ENCODE assay signal across 18 cellular contexts in the genomic region with DNA sequence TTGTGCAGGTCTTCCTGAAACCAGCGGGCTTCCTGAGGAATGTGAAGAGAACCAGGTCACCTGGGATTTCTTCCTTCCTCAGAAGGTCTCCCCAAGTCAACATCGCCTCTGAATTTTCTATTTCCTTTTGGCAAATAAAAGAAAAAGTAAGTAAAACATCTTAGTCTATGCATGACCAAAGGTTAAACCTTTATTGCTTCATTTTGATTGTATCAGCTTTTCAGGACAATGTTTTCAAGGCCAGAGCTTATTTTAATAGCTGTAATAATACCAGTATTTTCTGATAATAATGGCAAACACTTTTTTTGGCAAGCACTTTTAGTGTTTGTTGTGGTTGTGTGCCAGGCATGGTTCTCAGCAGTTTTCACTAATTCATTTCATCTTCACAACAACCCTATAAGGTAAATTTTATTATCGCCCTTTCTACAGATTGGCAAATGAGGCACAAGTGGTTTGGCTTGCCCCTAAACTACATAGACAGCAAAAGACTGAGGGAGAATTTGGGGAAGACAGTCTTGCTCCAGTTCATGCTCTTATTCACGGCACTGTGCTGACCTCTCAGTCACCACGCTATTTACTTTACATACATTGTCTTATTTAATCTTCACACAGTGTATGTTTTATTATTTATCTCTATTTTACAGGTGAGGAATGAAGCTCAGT.
DNase-seq lines count a peak whose midpoint lies in the region; ATAC-seq, FAIRE-seq and TF ChIP-seq lines count a peak whose summit lies in the region.
"Had no signal": no experiment of that assay in that cellular context is flagged by ENCODE, and none has a peak within 500 bp of the region (broad histone marks: within the 10 kb centered on the region; RNA-seq: fewer than 3 reads in every experiment).

No MANE protein-coding gene starts in this region.

- dilution Hi-C loops in IMR-90 (cut with HindIII; ENCODE audit: low sequenced_read_pairs, unreplicated experiment), result no loop called here

- H4K20me1 ChIP-seq in IMR-90 (ENCODE audit: insufficient read depth, low read length) (no peaks in the 10 kb centered on the region), K562 (replicated peaks; ENCODE audit: control insufficient read depth, insufficient read depth, low read length) (no peaks in the 10 kb centered on the region), osteoblast (ENCODE audit: insufficient read depth, low read length) (no peaks in the 10 kb centered on the region)

- TF ChIP-seq POLR2A in IMR-90 (IDR thresholded peaks at IDR 0.05; ENCODE audit: low read depth, low read length) (no peak), K562 (conservative IDR thresholded peaks at IDR 0.05) (no peak), right lobe of liver (IDR thresholded peaks at IDR 0.05) (no peak)

- peak overlapping the region; percentile 89; the same call in 2 of the 3 replicates for H2BK15ac ChIP-seq in IMR-90 (ENCODE audit: low read depth, low read length)

- H3K23ac ChIP-seq in IMR-90 (ENCODE audit: low read depth, low read length), result peak overlapping the region; percentile 70

- no peak overlapping the region for H2AFZ ChIP-seq in IMR-90 (replicated peaks; ENCODE audit: low read length, poor library complexity)
- H2AFZ ChIP-seq in K562 (ENCODE audit: low read depth, low read length), result peak overlapping the region; percentile 90
- H2AFZ ChIP-seq in osteoblast (ENCODE audit: low read length), result no peak overlapping the region

- H3K27ac ChIP-seq in IMR-90 (ENCODE audit: insufficient read depth, low read length), result no peak overlapping the region
- peak overlapping the region; percentile 41; the same call in 1 of the 3 replicates for H3K27ac ChIP-seq in K562 (ENCODE audit: extremely low read depth, low read depth, low read length)
- peak overlapping the region; percentile 35 to 51 (median 44) for H3K27ac ChIP-seq in right lobe of liver
- peak overlapping the region; percentile 9 for H3K27ac ChIP-seq in osteoblast (ENCODE audit: low read depth, low read length)
- H3K27ac ChIP-seq in lower lobe of right lung, result no peak overlapping the region

- H3K4me1 ChIP-seq in IMR-90 (ENCODE audit: control insufficient read depth, insufficient read depth, low read length), result peaks cover 16% of the 10 kb centered on the region
- peaks cover 4 to 10% of the 10 kb centered on the region in 2 experiments; a peak in 4 of 5 replicates for H3K4me1 ChIP-seq in K562 (replicated peaks in 1 of 2; ENCODE audit: control insufficient read depth in 2 of 2, insufficient read depth in 2 of 2, low read length in 2 of 2)
- H3K4me1 ChIP-seq in right lobe of liver, result peaks cover 0 to 14% (median 5%) of the 10 kb centered on the region in 4 donors
- peaks cover 22% of the 10 kb centered on the region for H3K4me1 ChIP-seq in osteoblast (ENCODE audit: insufficient read depth, low read length)
- H3K4me1 ChIP-seq in lower lobe of right lung, result no peaks in the 10 kb centered on the region

- no TSS peak for BruUV-seq in IMR-90 (replicated peaks; lab: Mats Ljungman, UMichigan)
- BruUV-seq in K562 (replicated peaks; lab: Mats Ljungman, UMichigan), result no TSS peak

- H2BK20ac ChIP-seq in IMR-90 (ENCODE audit: low read depth, low read length), result peak overlapping the region; percentile 92

- no peak overlapping the region for H3K27ac Mint-ChIP-seq in activated CD4-positive, alpha-beta T cell treated with anti-CD3 and anti-CD28 coated beads for 36 hours
- H3K27ac Mint-ChIP-seq: B cell; CD4-positive, alpha-beta T cell had no signal

- ATAC-seq in IMR-90 (ENCODE audit: low read depth) (peak; percentile 28), K562 (peak; percentile 42), right lobe of liver (peak; percentile 34 to 58 (median 47)), lower lobe of right lung (no peak)
- ATAC-seq in activated CD4-positive, alpha-beta T cell treated with anti-CD3 and anti-CD28 coated beads for 36 hours, result no peak

- H4K91ac ChIP-seq in IMR-90 (ENCODE audit: insufficient read depth, low read depth, low read length), result peak overlapping the region; percentile 81

- DNase-seq in IMR-90 (no peak), K562 (ENCODE audit: extremely low read depth in 1 of 4, low spot score in 3 of 4) (no peak), right lobe of liver (no peak), osteoblast (ENCODE audit: insufficient read length, low spot score, missing footprints) (no peak), lower lobe of right lung (no peak), KG1 (lab: John Stamatoyannopoulos, UW) (no peak), MV-4-11 (lab: John Stamatoyannopoulos, UW) (no peak)
- DNase-seq in activated CD4-positive, alpha-beta T cell treated with anti-CD3 and anti-CD28 coated beads for 36 hours, result no peak
- DNase-seq: CD4-positive, alpha-beta T cell; DMS79 treated with DMSO at 0.1 percent for 48 hours; GDM1; GOT3; NCI-H1092 treated with DMSO at 0.1 percent for 48 hours; NCI-H1694 treated with DMSO at 0.1 percent for 48 hours; NCI-H446 had no signal

- no peaks in the 10 kb centered on the region for H3K27me3 ChIP-seq in IMR-90 (ENCODE audit: control insufficient read depth, insufficient read depth, low read length)
- no peaks in the 10 kb centered on the region for H3K27me3 ChIP-seq in K562 (ENCODE audit: control insufficient read depth in 2 of 2, insufficient read depth in 2 of 2, low read length in 2 of 2)
- H3K27me3 ChIP-seq in right lobe of liver, result no peaks in the 10 kb centered on the region
- H3K27me3 ChIP-seq in osteoblast (ENCODE audit: insufficient read depth, low read length), result no peaks in the 10 kb centered on the region
- no peaks in the 10 kb centered on the region for H3K27me3 ChIP-seq in lower lobe of right lung (ENCODE audit: low read depth)

- H3K9me1 ChIP-seq in IMR-90 (ENCODE audit: insufficient read depth, low read length) (peaks cover 10% of the 10 kb centered on the region), K562 (ENCODE audit: control insufficient read depth, insufficient read depth, low read length) (no peaks in the 10 kb centered on the region)

- H3K18ac ChIP-seq in IMR-90 (ENCODE audit: low read depth, low read length), result peak overlapping the region; percentile 90

- FAIRE-seq in K562 (lab: Jason Lieb, UNC), result peak; percentile 6
- FAIRE-seq: D721Med, GM12892 had no signal

- peak overlapping the region; percentile 77 for H3K4ac ChIP-seq in IMR-90 (ENCODE audit: low read depth, low read length)

- H3K4me3 Mint-ChIP-seq in activated CD4-positive, alpha-beta T cell treated with anti-CD3 and anti-CD28 coated beads for 36 hours, result no peak overlapping the region
- H3K4me3 Mint-ChIP-seq: B cell; CD4-positive, alpha-beta T cell had no signal

- TF ChIP-seq CTCF in IMR-90 (conservative IDR thresholded peaks at IDR 0.05; ENCODE audit: low read depth, low read length), result no peak
- TF ChIP-seq CTCF in K562 (IDR thresholded peaks at IDR 0.05 in 2 of 3, conservative IDR thresholded peaks at IDR 0.05 in 1 of 3; ENCODE audit: insufficient read depth in 2 of 3, low read depth in 1 of 3, low read length in 3 of 3), result no peak
- no peak for TF ChIP-seq CTCF in right lobe of liver (IDR thresholded peaks at IDR 0.05)
- no peak for TF ChIP-seq CTCF in osteoblast (IDR thresholded peaks at IDR 0.05; ENCODE audit: extremely low read depth, low read depth, low read length)
- no peak for TF ChIP-seq CTCF in lower lobe of right lung (IDR thresholded peaks at IDR 0.05)

- TF ChIP-seq RAD21 in IMR-90 (IDR thresholded peaks at IDR 0.05; ENCODE audit: low read length) (no peak), K562 (CRISPR knock-in tag; conservative IDR thresholded peaks at IDR 0.05 in 1 of 2, IDR thresholded peaks at IDR 0.05 in 1 of 2) (no peak)

- intact Hi-C loops in IMR-90 (cut with micrococcal nuclease), result loop anchor here (10.0 kb wide), 1 partner anchor 1015 kb away; no protein-coding TSS in a partner anchor
- intact Hi-C loops in K562 (cut with micrococcal nuclease), result no loop called here
- intact Hi-C loops in right lobe of liver (cut with DNase I), result no loop called here
- intact Hi-C loops in lower lobe of right lung (cut with DNase I), result no loop called here
- intact Hi-C loops in activated CD4-positive, alpha-beta T cell treated with anti-CD3 and anti-CD28 coated beads for 36 hours (cut with DNase I, micrococcal nuclease), result no loop called here

- H3K79me1 ChIP-seq in IMR-90 (ENCODE audit: low read depth in 1 of 2, low read length in 2 of 2), result no peaks in the 10 kb centered on the region

- no peak overlapping the region; the same call in 1 of the 2 replicates for H3K56ac ChIP-seq in IMR-90 (ENCODE audit: extremely low read depth, insufficient read depth, low read length)

- no CpG with 5 or more reads among the region's 5 CpGs for WGBS in IMR-90 (ENCODE audit: extremely low coverage in 2 of 2, insufficient read length in 1 of 2), 2 experiments
- 47% methylated on average over 5 of the region's 5 CpGs for WGBS in K562 (ENCODE audit: insufficient coverage, low coverage, missing lambda C conversion rate)
- 11% methylated on average over 5 of the region's 5 CpGs for WGBS in right lobe of liver (ENCODE audit: insufficient coverage, low coverage, low lambda C conversion rate, missing lambda C conversion rate)

- peak overlapping the region; percentile 65 for H2BK5ac ChIP-seq in IMR-90 (ENCODE audit: low read depth, low read length, poor library complexity, severe bottlenecking)

- H3K4me2 ChIP-seq in IMR-90 (ENCODE audit: low read depth, low read length), result no peak overlapping the region
- peak overlapping the region; percentile 47; the same call in 1 of the 2 replicates for H3K4me2 ChIP-seq in K562 (ENCODE audit: insufficient read depth, low read length)
- H3K4me2 ChIP-seq in osteoblast (ENCODE audit: insufficient read depth, low read length), result no peak overlapping the region

- peaks cover 2% of the 10 kb centered on the region for H3K27me3 Mint-ChIP-seq in activated CD4-positive, alpha-beta T cell treated with anti-CD3 and anti-CD28 coated beads for 36 hours
- H3K27me3 Mint-ChIP-seq: CD4-positive, alpha-beta T cell had no signal

- no peaks in the 10 kb centered on the region for H3K9me3 Mint-ChIP-seq in activated CD4-positive, alpha-beta T cell treated with anti-CD3 and anti-CD28 coated beads for 36 hours (ENCODE audit: low read depth)
- H3K9me3 Mint-ChIP-seq: CD4-positive, alpha-beta T cell had no signal

- H3K36me3 ChIP-seq in IMR-90 (ENCODE audit: control insufficient read depth, insufficient read depth, low read length) (no peaks in the 10 kb centered on the region), K562 (ENCODE audit: control insufficient read depth, insufficient read depth, low read length) (no peaks in the 10 kb centered on the region), right lobe of liver (no peaks in the 10 kb centered on the region), osteoblast (ENCODE audit: insufficient read depth, low read length) (no peaks in the 10 kb centered on the region), lower lobe of right lung (no peaks in the 10 kb centered on the region)

- peak overlapping the region; percentile 77 for H3K14ac ChIP-seq in IMR-90 (replicated peaks; ENCODE audit: low read depth, low read length)

- CTCF ChIA-PET in IMR-90 (lab: Yijun Ruan, JAX), result interaction anchor here (0.7 to 1.6 kb wide), 3 partner anchors 17 to 52 kb away, joined by 3 to 6 read pairs (median 5); no protein-coding TSS in a partner anchor
- CTCF ChIA-PET in K562 (lab: Yijun Ruan, JAX; ENCODE audit: low intra/inter-chr PET ratio), result no interaction called here
- CTCF ChIA-PET in activated CD4-positive, alpha-beta T cell treated with anti-CD3 and anti-CD28 coated beads for 36 hours (lab: Charles Lee), result no interaction called here

- H3K9me3 ChIP-seq in IMR-90 (ENCODE audit: control insufficient read depth, insufficient read depth, low read length) (no peaks in the 10 kb centered on the region), K562 (replicated peaks; ENCODE audit: control insufficient read depth, insufficient read depth, low read depth, low read length) (no peaks in the 10 kb centered on the region), right lobe of liver (no peaks in the 10 kb centered on the region), osteoblast (ENCODE audit: low read depth, low read length) (no peaks in the 10 kb centered on the region), lower lobe of right lung (no peaks in the 10 kb centered on the region)

- H4K8ac ChIP-seq in IMR-90 (ENCODE audit: low read depth in 2 of 2, low read length in 2 of 2), result peak overlapping the region; percentile 23 to 83; a peak in 3 of 4 replicates

- POLR2A ChIA-PET in IMR-90 (lab: Charles Lee; ENCODE audit: unreplicated experiment), result no interaction called here
- POLR2A ChIA-PET in K562 (lab: Yijun Ruan, JAX), result interaction anchor here (0.9 to 1.2 kb wide), 4 partner anchors 8 to 42 kb away, joined by 3 read pairs; no protein-coding TSS in a partner anchor
- POLR2A ChIA-PET in activated CD4-positive, alpha-beta T cell treated with anti-CD3 and anti-CD28 coated beads for 36 hours (lab: Charles Lee), result interaction anchor here (0.6 kb wide), 1 partner anchor 37 kb away, joined by 3 read pairs; no protein-coding TSS in a partner anchor

- no peak overlapping the region for H3K4me3 ChIP-seq in IMR-90 (ENCODE audit: insufficient read depth, low read depth, low read length)
- H3K4me3 ChIP-seq in K562, result no peak overlapping the region
- no peak overlapping the region for H3K4me3 ChIP-seq in right lobe of liver
- H3K4me3 ChIP-seq in osteoblast (ENCODE audit: insufficient read depth, low read length), result no peak overlapping the region
- no peak overlapping the region for H3K4me3 ChIP-seq in lower lobe of right lung

- H2AK9ac ChIP-seq in IMR-90 (replicated peaks; ENCODE audit: low read depth, low read length, poor library complexity), result no peak overlapping the region

- peak overlapping the region; percentile 88 for H2BK120ac ChIP-seq in IMR-90 (ENCODE audit: low read depth, low read length)

- peak overlapping the region; percentile 95; the same call in 1 of the 2 replicates for H4K5ac ChIP-seq in IMR-90 (ENCODE audit: low read depth, low read length)

- no peaks in the 10 kb centered on the region for H3K36me3 Mint-ChIP-seq in activated CD4-positive, alpha-beta T cell treated with anti-CD3 and anti-CD28 coated beads for 36 hours (ENCODE audit: low read depth)

- H3K9ac ChIP-seq in IMR-90 (ENCODE audit: low read depth, low read length) (no peak overlapping the region), K562 (ENCODE audit: insufficient read depth in 1 of 2, low read depth in 2 of 2, low read length in 2 of 2) (peak overlapping the region in 1 of 2 experiments; percentile 30; a peak in 1 of 4 replicates)

- peak overlapping the region; percentile 90 for H2AK5ac ChIP-seq in IMR-90 (ENCODE audit: low read depth, low read length)

- H3K79me2 ChIP-seq in K562 (ENCODE audit: control insufficient read depth, insufficient read depth, low read length), result no peaks in the 10 kb centered on the region
- no peaks in the 10 kb centered on the region for H3K79me2 ChIP-seq in osteoblast (ENCODE audit: insufficient read depth, low read length)

- no peaks in the 10 kb centered on the region for H3K4me1 Mint-ChIP-seq in activated CD4-positive, alpha-beta T cell treated with anti-CD3 and anti-CD28 coated beads for 36 hours
- H3K4me1 Mint-ChIP-seq: B cell had no signal

- TF ChIP-seq EP300 in K562 (IDR thresholded peaks at IDR 0.05; ENCODE audit: low read length), result no peak

- in situ Hi-C loops in IMR-90 (cut with MboI; ENCODE audit: low sequenced_read_pairs), result no loop called here
- in situ Hi-C loops in K562 (cut with MboI), result no loop called here

Comparison
In these comparisons a context has a peak if more than half of its experiments do, and no peak if none do; other contexts are left out.
1. ATAC-seq: peak in IMR-90 (single experiment), K562 (single experiment) and right lobe of liver (4 of 4); none in lower lobe of right lung (0 of 2) and activated CD4-positive, alpha-beta T cell treated with anti-CD3 and anti-CD28 coated beads for 36 hours (single experiment).
2. H3K27ac ChIP-seq: peak in K562 (single experiment), right lobe of liver (3 of 3) and osteoblast (single experiment); none in IMR-90 (single experiment) and lower lobe of right lung (single experiment).